1 cellular context compared by ENCODE assay signal in the genomic region with DNA sequence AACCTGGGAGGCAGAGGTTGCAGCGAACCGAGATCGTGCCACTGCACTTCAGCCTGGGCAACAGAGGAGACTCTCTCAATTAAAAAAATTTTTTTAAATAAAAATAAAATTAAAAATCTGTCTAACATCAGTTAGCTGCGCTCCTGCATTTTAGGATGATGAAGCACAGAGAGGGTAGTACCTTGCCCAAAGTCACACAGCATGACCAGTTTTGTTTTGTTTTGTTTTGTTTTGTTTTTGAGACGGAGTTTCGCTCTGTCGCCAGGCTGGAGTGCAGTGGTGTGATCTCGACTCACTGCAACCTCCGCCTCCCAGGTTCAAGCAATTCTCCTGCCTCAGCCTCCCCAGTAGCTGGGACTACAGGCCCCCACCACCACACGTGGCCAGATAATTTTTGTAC. TPM values are rescaled to one million over a fixed set of nuclear protein-coding genes. Genes with fewer than 3 reads are reported as not detected.
"Had no signal": no experiment of that assay in that cellular context is flagged by ENCODE, and none has a peak within 500 bp of the region (broad histone marks: within the 10 kb centered on the region; RNA-seq: fewer than 3 reads in every experiment).

No MANE protein-coding gene starts in this region.

RNA-seq across cellular contexts. Expression of a gene that starts 55.7 kb away (rescaled TPM):
- total RNA-seq: activated CD8-positive, alpha-beta T cell treated with anti-CD3 and anti-CD28 coated beads, Interleukin-2, amount 10 ng/mL, durations not matched to agents 7 days and 5 days had no signal
